Comparison of ENCODE assay signal across 8 cellular contexts in genomic region chr12:45216297-45216982, GRCh38. TPM values are rescaled to one million over a fixed set of nuclear protein-coding genes. Genes with fewer than 3 reads are reported as not detected.
DNase-seq lines count a peak whose midpoint lies in the region; ATAC-seq, FAIRE-seq and TF ChIP-seq lines count a peak whose summit lies in the region.

No MANE protein-coding gene starts in this region.

- TF ChIP-seq POLR2A in K562 (conservative IDR thresholded peaks at IDR 0.05) = no peak

- H3K36me3 ChIP-seq in K562 (ENCODE audit: control insufficient read depth, insufficient read depth, low read length) = no peaks in the 10 kb centered on the region

- peak overlapping the region; percentile 93 for H3K4me3 Mint-ChIP-seq in T-helper 2 cell treated with Interferon-gamma antibody and Interleukin-4, amounts not matched to agents 5 μg/mL and 100 μg/mL, for 36 hours
- peak overlapping the region; percentile 91 to 99 (median 97) for H3K4me3 Mint-ChIP-seq in immature natural killer cell

- H3K27ac ChIP-seq in K562 (ENCODE audit: extremely low read depth, low read depth, low read length) = peak overlapping the region; percentile 97

- no peaks in the 10 kb centered on the region for H3K9me1 ChIP-seq in K562 (ENCODE audit: control insufficient read depth, insufficient read depth, low read length)

- TF ChIP-seq CTCF in K562 (IDR thresholded peaks at IDR 0.05 in 2 of 3, conservative IDR thresholded peaks at IDR 0.05 in 1 of 3; ENCODE audit: insufficient read depth in 2 of 3, low read depth in 1 of 3, low read length in 3 of 3) = peak in 2 of 3 experiments; percentile 8 to 30; a peak in 4 of 6 replicates

- H3K4me1 Mint-ChIP-seq in T-helper 2 cell treated with Interferon-gamma antibody and Interleukin-4, amounts not matched to agents 5 μg/mL and 100 μg/mL, for 36 hours (ENCODE audit: low read depth) = peaks cover 33% of the 10 kb centered on the region
- peaks cover 42 to 61% of the 10 kb centered on the region in 2 donors for H3K4me1 Mint-ChIP-seq in immature natural killer cell

- peak overlapping the region; percentile 95 to 99 for H3K9ac ChIP-seq in K562 (ENCODE audit: insufficient read depth in 1 of 2, low read depth in 2 of 2, low read length in 2 of 2)

- no peaks in the 10 kb centered on the region; the same call in 1 of the 2 replicates for H4K20me1 ChIP-seq in K562 (replicated peaks; ENCODE audit: control insufficient read depth, insufficient read depth, low read length)

- peak overlapping the region; percentile 97 for H2AFZ ChIP-seq in K562 (ENCODE audit: low read depth, low read length)

- in situ Hi-C loops in K562 (cut with MboI) = no loop called here

- peak overlapping the region; percentile 85 for H3K4me3 ChIP-seq in K562

- DNase-seq in COR-L47 (lab: John Stamatoyannopoulos, UW) (peak; percentile 36), K562 (ENCODE audit: extremely low read depth in 1 of 4, low spot score in 3 of 4) (peak; percentile 62 to 66 (median 64)), immature natural killer cell (peak; percentile 48 to 53 (median 49)), NCI-H1048 (lab: John Stamatoyannopoulos, UW) (no peak)
- peak; percentile 44 for DNase-seq in T-helper 2 cell treated with Interferon-gamma antibody and Interleukin-4, amounts not matched to agents 5 μg/mL and 100 μg/mL, for 36 hours (ENCODE audit: low spot score)
- peak; percentile 16 to 27 for DNase-seq in stimulated activated CD4-positive, alpha-beta T cell treated with anti-CD3 and anti-CD28 coated beads, Interleukin-12 subunit alpha, Interleukin-12 subunit beta, amount 100 ng/mL, for 24 hours (ENCODE audit: low read depth in 2 of 2)

- peak overlapping the region; percentile 92 for H3K27ac Mint-ChIP-seq in T-helper 2 cell treated with Interferon-gamma antibody and Interleukin-4, amounts not matched to agents 5 μg/mL and 100 μg/mL, for 36 hours
- H3K27ac Mint-ChIP-seq in immature natural killer cell = peak overlapping the region; percentile 67 to 94 (median 91)

- intact Hi-C loops in K562 (cut with micrococcal nuclease) = loop anchor here (1.0 to 10.0 kb wide), 5 partner anchors 43 to 1038 kb away; partner anchors contain the start of gene ARID2

- CTCF ChIA-PET in K562 (lab: Yijun Ruan, JAX; ENCODE audit: low intra/inter-chr PET ratio) = interaction anchor here (0.7 kb wide), 1 partner anchor 44 kb away, joined by 3 read pairs; no protein-coding TSS in a partner anchor

- H3K27me3 ChIP-seq in K562 (ENCODE audit: control insufficient read depth in 2 of 2, insufficient read depth in 2 of 2, low read length in 2 of 2) = no peaks in the 10 kb centered on the region

- H3K9me3 ChIP-seq in K562 (replicated peaks; ENCODE audit: control insufficient read depth, insufficient read depth, low read depth, low read length) = no peaks in the 10 kb centered on the region

- ATAC-seq in GM19452 (IDR thresholded peaks at IDR 0.05; ENCODE audit: unreplicated experiment) (peak; percentile 36), HG03575 (IDR thresholded peaks at IDR 0.05; ENCODE audit: extremely low read depth, insufficient number of reproducible peaks, low FRiP score, unreplicated experiment) (peak; percentile 17), K562 (peak; percentile 74)

- H3K4me1 ChIP-seq in K562 (replicated peaks in 1 of 2; ENCODE audit: control insufficient read depth in 2 of 2, insufficient read depth in 2 of 2, low read length in 2 of 2) = peaks cover 9 to 12% of the 10 kb centered on the region in 2 experiments; a peak in 4 of 5 replicates

- POLR2A ChIA-PET in K562 (lab: Yijun Ruan, JAX) = interaction anchor here (0.6 to 2.7 kb wide), 7 partner anchors 12 to 1391 kb away, joined by 3 to 14 read pairs (median 3); no protein-coding TSS in a partner anchor

- WGBS in K562 (ENCODE audit: insufficient coverage, low coverage, missing lambda C conversion rate) = under 1% methylated on average over 30 of the region's 62 CpGs

- H3K4me2 ChIP-seq in K562 (ENCODE audit: insufficient read depth, low read length) = peak overlapping the region; percentile 99

- H3K27me3 Mint-ChIP-seq in T-helper 2 cell treated with Interferon-gamma antibody and Interleukin-4, amounts not matched to agents 5 μg/mL and 100 μg/mL, for 36 hours (ENCODE audit: low read depth) = no peaks in the 10 kb centered on the region
- H3K27me3 Mint-ChIP-seq in immature natural killer cell (ENCODE audit: low read depth in 3 of 3) = peaks cover 0 to 5% (median 2%) of the 10 kb centered on the region in 3 donors

- TF ChIP-seq RAD21 in K562 (CRISPR knock-in tag; conservative IDR thresholded peaks at IDR 0.05 in 1 of 2, IDR thresholded peaks at IDR 0.05 in 1 of 2) = no peak

- peaks cover 56% of the 10 kb centered on the region for H3K79me2 ChIP-seq in K562 (ENCODE audit: control insufficient read depth, insufficient read depth, low read length)

- peaks cover 1% of the 10 kb centered on the region for H3K36me3 Mint-ChIP-seq in T-helper 2 cell treated with Interferon-gamma antibody and Interleukin-4, amounts not matched to agents 5 μg/mL and 100 μg/mL, for 36 hours (ENCODE audit: low read depth)
- no peaks in the 10 kb centered on the region for H3K36me3 Mint-ChIP-seq in immature natural killer cell

- no peaks in the 10 kb centered on the region for H3K9me3 Mint-ChIP-seq in T-helper 2 cell treated with Interferon-gamma antibody and Interleukin-4, amounts not matched to agents 5 μg/mL and 100 μg/mL, for 36 hours
- no peaks in the 10 kb centered on the region for H3K9me3 Mint-ChIP-seq in immature natural killer cell

- BruUV-seq in K562 (replicated peaks; lab: Mats Ljungman, UMichigan) = no TSS peak

- TF ChIP-seq EP300 in K562 (IDR thresholded peaks at IDR 0.05; ENCODE audit: low read length) = no peak

- no peak for FAIRE-seq in K562 (lab: Jason Lieb, UNC)

TF ChIP-seq in K562, 482 proteins besides CTCF, POLR2A, EP300 and RAD21 (continues in another document):
- TF ChIP-seq FOS (IDR thresholded peaks at IDR 0.05; ENCODE audit: extremely low read depth, insufficient read length) = no peak
- TF ChIP-seq MEF2D (tag; conservative IDR thresholded peaks at IDR 0.05; ENCODE audit: low read depth) = no peak
- TF ChIP-seq MED1 (CRISPR knock-in tag; IDR thresholded peaks at IDR 0.05; ENCODE audit: borderline replicate concordance) = no peak
- no peak for TF ChIP-seq MTA3 (IDR thresholded peaks at IDR 0.05; ENCODE audit: borderline replicate concordance)
- no peak for TF ChIP-seq ZNF263 (CRISPR knock-in tag; IDR thresholded peaks at IDR 0.05; ENCODE audit: borderline replicate concordance)
- TF ChIP-seq PRPF4 (IDR thresholded peaks at IDR 0.05; ENCODE audit: insufficient read depth, low read depth, low read length, poor library complexity, severe bottlenecking) = no peak
- TF ChIP-seq, protein P1, sequence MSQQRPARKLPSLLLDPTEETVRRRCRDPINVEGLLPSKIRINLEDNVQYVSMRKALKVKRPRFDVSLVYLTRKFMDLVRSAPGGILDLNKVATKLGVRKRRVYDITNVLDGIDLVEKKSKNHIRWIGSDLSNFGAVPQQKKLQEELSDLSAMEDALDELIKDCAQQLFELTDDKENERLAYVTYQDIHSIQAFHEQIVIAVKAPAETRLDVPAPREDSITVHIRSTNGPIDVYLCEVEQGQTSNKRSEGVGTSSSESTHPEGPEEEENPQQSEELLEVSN (IDR thresholded peaks at IDR 0.05; ENCODE audit: borderline replicate concordance in 1 of 2, extremely low read depth in 1 of 2, insufficient read depth in 1 of 2, insufficient read length in 1 of 2, low read depth in 1 of 2, low read length in 1 of 2, poor library complexity in 1 of 2, severe bottlenecking in 1 of 2) = peak in 1 of 2 experiments; percentile 55
- TF ChIP-seq MCM2 (IDR thresholded peaks at IDR 0.05; ENCODE audit: low read depth) = no peak
- TF ChIP-seq USF1 (CRISPR knock-in tag; IDR thresholded peaks at IDR 0.05) = no peak
- no peak for TF ChIP-seq ESRRA (IDR thresholded peaks at IDR 0.05; ENCODE audit: borderline replicate concordance, low read depth)

RNA-seq across cellular contexts. Expression of gene ANO6, which starts 0.5 kb away (rescaled TPM):
- 21.5 and 44.0 TPM in 2 replicates for total RNA-seq in K562 (2011; cell fraction: chromatin; rRNA removed; ENCODE audit: low replicate concordance)
- total RNA-seq in K562 (2011; cell fraction: nucleolus; rRNA removed) = 16.0 and 17.0 TPM in 2 replicates
- 30.9 and 54.3 TPM in 2 replicates for total RNA-seq in K562 (2011; cell fraction: nucleoplasm; rRNA removed)
- total RNA-seq in K562 (2014; rRNA removed) (13.1 and 17.0 TPM in 2 replicates), K562 (2014; rRNA removed; fragmentation: Illumina TruSeq; extraction: Trizol) (23.8 and 25.6 TPM in 2 replicates), K562 (2015; rRNA removed; fragmentation: Illumina TruSeq; extraction: Trizol) (23.1 and 24.7 TPM in 2 replicates), K562 (2021) (19.0 and 20.3 TPM in 2 replicates)
- polyA plus RNA-seq in K562 (2011; rRNA removed) (19.3 and 23.4 TPM in 2 replicates), K562 (2014; fragmentation: Illumina TruSeq; extraction: Trizol) (17.2 and 21.1 TPM in 2 replicates), K562 (2014; fragmentation: Nextera tagmentation; extraction: Ambion mirVana) (1 to 10 TPM; 3.5 to 5.6 TPM), K562 (2014; rRNA removed) (10.4 and 14.0 TPM in 2 replicates), immature natural killer cell (10 to 100 TPM; 17.9 to 30.7 (median 27.7) TPM)
- 8.7 and 16.6 TPM in 2 replicates for polyA plus RNA-seq in K562 (2011; cell fraction: cytosol; rRNA removed)
- polyA plus RNA-seq in K562 (2011; cell fraction: nucleus; rRNA removed) = 13.9 and 18.2 TPM in 2 replicates
- polyA plus RNA-seq in K562 (2012) = 14.9 and 22.1 TPM in 2 replicates
- polyA minus RNA-seq in K562 (2011; rRNA and poly(A)+ RNA removed) = 43.1 and 45.6 TPM in 2 replicates
- 13.6 and 18.3 TPM in 2 replicates for polyA minus RNA-seq in K562 (2011; cell fraction: cytosol; rRNA and poly(A)+ RNA removed)
- polyA minus RNA-seq in K562 (2011; cell fraction: nucleus; rRNA and poly(A)+ RNA removed) = 19.4 and 34.4 TPM in 2 replicates

Comparison
In these comparisons a context has a peak if more than half of its experiments do, and no peak if none do; other contexts are left out.
1. ATAC-seq: peak in every context shown above with its lines; median percentile 74 in K562; 36 in GM19452; 17 in HG03575.